16 cellular contexts compared by ENCODE assay signal in the genomic region with DNA sequence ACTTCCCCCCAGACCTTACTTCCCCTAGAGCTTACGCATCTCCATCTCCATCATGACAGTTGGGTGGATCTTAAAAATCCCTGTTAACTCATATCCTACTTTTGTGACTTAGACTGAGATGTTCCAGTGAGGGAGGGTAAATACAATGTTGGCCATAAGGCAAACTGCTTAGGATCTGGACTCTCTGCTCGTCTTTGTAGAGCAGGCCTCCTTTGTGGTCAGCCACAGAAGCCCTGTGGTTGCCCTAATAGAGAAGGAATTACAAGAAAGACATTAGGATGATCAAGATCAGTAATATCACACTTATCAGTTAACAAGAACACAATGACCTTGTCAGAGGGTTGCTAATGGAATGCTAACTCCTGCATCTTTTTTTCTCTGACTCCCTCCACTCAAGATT. TPM values are rescaled to one million over a fixed set of nuclear protein-coding genes. Genes with fewer than 3 reads are reported as not detected.
A peak's percentile ranks its signal among the peaks of the same experiment; 100 is the strongest.
DNase-seq lines count a peak whose midpoint lies in the region; ATAC-seq and TF ChIP-seq lines count a peak whose summit lies in the region.
"Had no signal": no experiment of that assay in that cellular context is flagged by ENCODE, and none has a peak within 500 bp of the region (broad histone marks: within the 10 kb centered on the region; RNA-seq: fewer than 3 reads in every experiment).

No MANE protein-coding gene starts in this region.

- H3K36me3 ChIP-seq in right atrium auricular region (no peaks in the 10 kb centered on the region), endodermal cell (ENCODE audit: control insufficient read depth, insufficient read depth, low read length) (no peaks in the 10 kb centered on the region), upper lobe of left lung (no peaks in the 10 kb centered on the region), lower lobe of right lung (no peaks in the 10 kb centered on the region)

- TF ChIP-seq CTCF in right atrium auricular region (IDR thresholded peaks at IDR 0.05) = no peak
- no peak for TF ChIP-seq CTCF in endodermal cell (conservative IDR thresholded peaks at IDR 0.05)
- TF ChIP-seq CTCF in nephron (IDR thresholded peaks at IDR 0.05; ENCODE audit: unreplicated experiment in 3 of 3) = no peak
- TF ChIP-seq CTCF in upper lobe of left lung (IDR thresholded peaks at IDR 0.05) = no peak
- no peak for TF ChIP-seq CTCF in lower lobe of right lung (IDR thresholded peaks at IDR 0.05)

- DNase-seq in right atrium auricular region (ENCODE audit: low spot score) = peak; percentile 23
- DNase-seq in cardiac septum (ENCODE audit: low spot score) = no peak
- DNase-seq in endodermal cell = peak; percentile 24
- no peak for DNase-seq in upper lobe of left lung
- no peak for DNase-seq in immature natural killer cell
- no peak for DNase-seq in lower lobe of right lung
- DNase-seq: ACHN; CD4-positive, alpha-beta memory T cell; DMS53; HCEC 1CT; HFFc6 had no signal

- no peak overlapping the region for H3K4me3 Mint-ChIP-seq in endodermal cell
- H3K4me3 Mint-ChIP-seq in nephron = no peak overlapping the region
- no peak overlapping the region for H3K4me3 Mint-ChIP-seq in immature natural killer cell
- H3K4me3 Mint-ChIP-seq: CD4-positive, alpha-beta memory T cell; HFFc6 had no signal

- H3K4me3 ChIP-seq in right atrium auricular region (no peak overlapping the region), endodermal cell (ENCODE audit: low read length) (no peak overlapping the region), upper lobe of left lung (no peak overlapping the region), lower lobe of right lung (no peak overlapping the region)
- H3K4me3 ChIP-seq: GM12878 had no signal

- H3K4me1 ChIP-seq in right atrium auricular region (peaks cover 0 to 4% of the 10 kb centered on the region in 2 donors), endodermal cell (ENCODE audit: control insufficient read depth, insufficient read depth, low read length) (peaks cover 6% of the 10 kb centered on the region), upper lobe of left lung (no peaks in the 10 kb centered on the region), lower lobe of right lung (no peaks in the 10 kb centered on the region)

- ATAC-seq in upper lobe of left lung (ENCODE audit: low FRiP score in 2 of 2) (no peak), lower lobe of right lung (no peak)
- ATAC-seq: GM12878, HepG2 had no signal

- H3K9me3 Mint-ChIP-seq in endodermal cell (peaks cover 11% of the 10 kb centered on the region), nephron (peaks cover 11% of the 10 kb centered on the region), immature natural killer cell (peaks cover 0 to 12% (median 0%) of the 10 kb centered on the region in 6 donors)

- no peak overlapping the region for H3K9ac ChIP-seq in endodermal cell (ENCODE audit: extremely low read depth, low read length, poor library complexity, severe bottlenecking)

- H3K27ac ChIP-seq in right atrium auricular region = no peak overlapping the region
- no peak overlapping the region for H3K27ac ChIP-seq in endodermal cell (ENCODE audit: low read depth, low read length)
- H3K27ac ChIP-seq in upper lobe of left lung = no peak overlapping the region
- no peak overlapping the region for H3K27ac ChIP-seq in lower lobe of right lung
- H3K27ac ChIP-seq: C4-2B had no signal

- WGBS in endodermal cell (ENCODE audit: insufficient coverage in 1 of 2, insufficient read length in 1 of 2), 2 experiments = 97 to 100% methylated on average over 1 to 2 of the region's 2 CpGs
- WGBS in upper lobe of left lung, 2 donors = 69 to 70% methylated on average over 2 of the region's 2 CpGs

- H3K27me3 Mint-ChIP-seq in endodermal cell (ENCODE audit: insufficient read depth) (peaks cover 4% of the 10 kb centered on the region), nephron (ENCODE audit: low read depth) (peaks cover 4% of the 10 kb centered on the region), immature natural killer cell (ENCODE audit: low read depth in 3 of 3) (peaks cover 3 to 9% (median 6%) of the 10 kb centered on the region in 3 donors)
- H3K27me3 Mint-ChIP-seq: CD4-positive, alpha-beta memory T cell had no signal

- peaks cover 0 to 9% of the 10 kb centered on the region in 2 donors for H3K9me3 ChIP-seq in right atrium auricular region
- H3K9me3 ChIP-seq in endodermal cell (ENCODE audit: control insufficient read depth, low read length) = peaks cover 8% of the 10 kb centered on the region
- H3K9me3 ChIP-seq in upper lobe of left lung = peaks cover 0 to 6% (median 0%) of the 10 kb centered on the region in 4 donors
- H3K9me3 ChIP-seq in lower lobe of right lung = peaks cover 3% of the 10 kb centered on the region

- peaks cover 28% of the 10 kb centered on the region for H3K4me1 Mint-ChIP-seq in endodermal cell
- peaks cover 68% of the 10 kb centered on the region for H3K4me1 Mint-ChIP-seq in nephron
- H3K4me1 Mint-ChIP-seq in immature natural killer cell = no peaks in the 10 kb centered on the region
- H3K4me1 Mint-ChIP-seq: CD4-positive, alpha-beta memory T cell had no signal

- intact Hi-C loops in cardiac septum (cut with DNase I) (no loop called here), lower lobe of right lung (cut with DNase I) (no loop called here)

- H3K27ac Mint-ChIP-seq in endodermal cell = no peak overlapping the region
- H3K27ac Mint-ChIP-seq in nephron = peak overlapping the region in 2 of 3 experiments; percentile 73 to 96
- no peak overlapping the region for H3K27ac Mint-ChIP-seq in immature natural killer cell
- H3K27ac Mint-ChIP-seq: HFFc6 had no signal

- no peak for TF ChIP-seq EP300 in upper lobe of left lung (IDR thresholded peaks at IDR 0.05)

- no peak for TF ChIP-seq POLR2A in upper lobe of left lung (IDR thresholded peaks at IDR 0.05)

- no peaks in the 10 kb centered on the region for H3K27me3 ChIP-seq in right atrium auricular region
- H3K27me3 ChIP-seq in endodermal cell (ENCODE audit: control insufficient read depth, insufficient read depth, low read length, poor library complexity, severe bottlenecking) = no peaks in the 10 kb centered on the region
- H3K27me3 ChIP-seq in upper lobe of left lung = no peaks in the 10 kb centered on the region
- H3K27me3 ChIP-seq in lower lobe of right lung (ENCODE audit: low read depth) = no peaks in the 10 kb centered on the region

- no peaks in the 10 kb centered on the region for H3K36me3 Mint-ChIP-seq in endodermal cell (ENCODE audit: low read depth)
- peaks cover 23% of the 10 kb centered on the region for H3K36me3 Mint-ChIP-seq in nephron (ENCODE audit: low read depth)
- H3K36me3 Mint-ChIP-seq in immature natural killer cell = no peaks in the 10 kb centered on the region
- H3K36me3 Mint-ChIP-seq: CD4-positive, alpha-beta memory T cell had no signal

RNA-seq across cellular contexts. Expression of gene TMEM132C, which starts 52.0 kb away (rescaled TPM):
- total RNA-seq in right atrium auricular region = 10 to 100 TPM in 1 of 2 donors, 1 to 10 TPM in 1; 5.3 to 10.5 TPM
- 0.27 TPM for total RNA-seq in cardiac septum
- total RNA-seq in endodermal cell = under 1 TPM; 0.26 to 0.33 TPM
- 33.6 TPM for polyA plus RNA-seq in endodermal cell (2013, experiment 1 of 2)
- 31.6 TPM for polyA plus RNA-seq in endodermal cell (2013, experiment 2 of 2)
- total RNA-seq in upper lobe of left lung = 1 to 10 TPM in 4 of 6 donors, under 1 TPM in 2; under 0.01 to 2.2 (median 1.1) TPM
- under 1 TPM in 1 of 3 donors, not detected in 2; 0.24 TPM for polyA plus RNA-seq in immature natural killer cell
- 1.6 TPM for total RNA-seq in lower lobe of right lung
- total RNA-seq: A172; CD4-positive, alpha-beta memory T cell; GM12878; HepG2; HFFc6 had no signal
- polyA plus RNA-seq: CD4-positive, alpha-beta memory T cell; GM12878; HepG2 had no signal

Comparison
In these comparisons a context has a peak if more than half of its experiments do, and no peak if none do; other contexts are left out.
1. DNase-seq: peak in right atrium auricular region (single experiment) and endodermal cell (single experiment); none in cardiac septum (single experiment), upper lobe of left lung (0 of 2), immature natural killer cell (0 of 3) and lower lobe of right lung (single experiment).
2. H3K27ac Mint-ChIP-seq: peak in nephron (2 of 3); none in endodermal cell (single experiment) and immature natural killer cell (0 of 6).